ENCODE assay signal across 12 cellular contexts in the genomic region with DNA sequence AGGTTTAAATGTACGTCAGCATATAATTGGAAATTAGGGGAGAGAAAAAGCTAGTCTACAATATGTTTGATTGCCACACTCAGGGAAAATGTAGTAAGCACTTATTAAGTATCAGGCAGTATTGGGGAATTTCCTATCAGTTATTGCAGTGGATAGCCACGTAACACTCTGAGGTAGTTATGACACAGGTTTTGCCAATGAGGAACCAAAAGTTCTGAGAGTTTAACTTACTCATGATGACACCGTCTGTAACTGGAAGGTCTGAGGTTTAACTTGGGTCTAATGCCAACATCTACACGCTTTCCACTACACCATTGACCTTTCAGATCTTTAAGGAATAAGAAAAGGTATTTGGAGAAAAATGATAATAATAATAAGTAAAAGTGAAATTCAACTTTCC.
A peak's percentile ranks its signal among the peaks of the same experiment; 100 is the strongest.
DNase-seq lines count a peak whose midpoint lies in the region; ATAC-seq, FAIRE-seq and TF ChIP-seq lines count a peak whose summit lies in the region.
"Had no signal": no experiment of that assay in that cellular context is flagged by ENCODE, and none has a peak within 500 bp of the region (broad histone marks: within the 10 kb centered on the region; RNA-seq: fewer than 3 reads in every experiment).

No MANE protein-coding gene starts in this region.

- DNase-seq in GM18507 (ENCODE audit: extremely low spot score, insufficient read length, low read depth) (no peak), choroid plexus epithelial cell (ENCODE audit: low read depth) (peak; percentile 32), GDM1 (lab: John Stamatoyannopoulos, UW) (no peak), SW480 (ENCODE audit: low spot score) (no peak), tibial artery (no peak), lower lobe of right lung (no peak)
- DNase-seq: NCI-H1105, nucleus accumbens, Peyer's patch had no signal

- no peak overlapping the region for H3K27ac ChIP-seq in tibial artery
- no peak overlapping the region for H3K27ac ChIP-seq in lower lobe of right lung
- H3K27ac ChIP-seq: Peyer's patch, vagina had no signal

- ATAC-seq in GM21447 (IDR thresholded peaks at IDR 0.05; ENCODE audit: unreplicated experiment): peak; percentile 87
- peak; percentile 89 for ATAC-seq in HG03342 (IDR thresholded peaks at IDR 0.05; ENCODE audit: unreplicated experiment)
- no peak for ATAC-seq in lower lobe of right lung

- H3K4me3 ChIP-seq in choroid plexus epithelial cell (ENCODE audit: low read depth, low read length) (no peak overlapping the region), tibial artery (no peak overlapping the region), lower lobe of right lung (no peak overlapping the region)
- H3K4me3 ChIP-seq: Peyer's patch, vagina had no signal

- TF ChIP-seq CTCF in choroid plexus epithelial cell (conservative IDR thresholded peaks at IDR 0.05; ENCODE audit: low read depth, low read length) (no peak), tibial artery (IDR thresholded peaks at IDR 0.05) (no peak), lower lobe of right lung (IDR thresholded peaks at IDR 0.05) (no peak)

- intact Hi-C loops in tibial artery (cut with DNase I; ENCODE audit: low total_unique reads): no loop called here
- intact Hi-C loops in lower lobe of right lung (cut with DNase I): no loop called here

- peak; percentile 62 for FAIRE-seq in GM18507 (lab: Jason Lieb, UNC)

- H3K4me1 ChIP-seq in tibial artery (no peaks in the 10 kb centered on the region), lower lobe of right lung (no peaks in the 10 kb centered on the region)
- H3K4me1 ChIP-seq: Peyer's patch, vagina had no signal

- H3K9me3 ChIP-seq in tibial artery (peaks cover 0 to 14% (median 0%) of the 10 kb centered on the region in 3 donors), lower lobe of right lung (peaks cover 10% of the 10 kb centered on the region)

- H3K36me3 ChIP-seq in tibial artery (peaks cover 0 to 2% (median 0%) of the 10 kb centered on the region in 3 donors), lower lobe of right lung (no peaks in the 10 kb centered on the region)
- H3K36me3 ChIP-seq: Peyer's patch, vagina had no signal

- no peaks in the 10 kb centered on the region for H3K27me3 ChIP-seq in tibial artery
- no peaks in the 10 kb centered on the region for H3K27me3 ChIP-seq in lower lobe of right lung (ENCODE audit: low read depth)
- H3K27me3 ChIP-seq: Peyer's patch, vagina had no signal

Comparison
In these comparisons a context has a peak if more than half of its experiments do, and no peak if none do; other contexts are left out.
1. ATAC-seq: peak in GM21447 (single experiment) and HG03342 (single experiment); none in lower lobe of right lung (0 of 2).